In genomic region chr2:174778479-174778962, GRCh38 we compare ENCODE assay signal across 1 cellular context.
TF ChIP-seq lines count a peak whose summit lies in the region.

No MANE protein-coding gene starts in this region.

TF ChIP-seq in K562, 482 proteins besides CTCF, POLR2A, EP300 and RAD21 (continued from another document):
- TF ChIP-seq MTA3 (IDR thresholded peaks at IDR 0.05; ENCODE audit: borderline replicate concordance) (no peak), RAD51 (IDR thresholded peaks at IDR 0.05; ENCODE audit: borderline replicate concordance, low read depth) (no peak), EGR1 (conservative IDR thresholded peaks at IDR 0.05) (no peak)
- TF ChIP-seq, protein P1, sequence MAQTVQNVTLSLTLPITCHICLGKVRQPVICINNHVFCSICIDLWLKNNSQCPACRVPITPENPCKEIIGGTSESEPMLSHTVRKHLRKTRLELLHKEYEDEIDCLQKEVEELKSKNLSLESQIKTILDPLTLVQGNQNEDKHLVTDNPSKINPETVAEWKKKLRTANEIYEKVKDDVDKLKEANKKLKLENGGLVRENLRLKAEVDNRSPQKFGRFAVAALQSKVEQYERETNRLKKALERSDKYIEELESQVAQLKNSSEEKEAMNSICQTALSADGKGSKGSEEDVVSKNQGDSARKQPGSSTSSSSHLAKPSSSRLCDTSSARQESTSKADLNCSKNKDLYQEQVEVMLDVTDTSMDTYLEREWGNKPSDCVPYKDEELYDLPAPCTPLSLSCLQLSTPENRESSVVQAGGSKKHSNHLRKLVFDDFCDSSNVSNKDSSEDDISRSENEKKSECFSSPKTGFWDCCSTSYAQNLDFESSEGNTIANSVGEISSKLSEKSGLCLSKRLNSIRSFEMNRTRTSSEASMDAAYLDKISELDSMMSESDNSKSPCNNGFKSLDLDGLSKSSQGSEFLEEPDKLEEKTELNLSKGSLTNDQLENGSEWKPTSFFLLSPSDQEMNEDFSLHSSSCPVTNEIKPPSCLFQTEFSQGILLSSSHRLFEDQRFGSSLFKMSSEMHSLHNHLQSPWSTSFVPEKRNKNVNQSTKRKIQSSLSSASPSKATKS (CRISPR knock-in tag; IDR thresholded peaks at IDR 0.05): no peak
